ENCODE assay signal across 21 cellular contexts in the genomic region with DNA sequence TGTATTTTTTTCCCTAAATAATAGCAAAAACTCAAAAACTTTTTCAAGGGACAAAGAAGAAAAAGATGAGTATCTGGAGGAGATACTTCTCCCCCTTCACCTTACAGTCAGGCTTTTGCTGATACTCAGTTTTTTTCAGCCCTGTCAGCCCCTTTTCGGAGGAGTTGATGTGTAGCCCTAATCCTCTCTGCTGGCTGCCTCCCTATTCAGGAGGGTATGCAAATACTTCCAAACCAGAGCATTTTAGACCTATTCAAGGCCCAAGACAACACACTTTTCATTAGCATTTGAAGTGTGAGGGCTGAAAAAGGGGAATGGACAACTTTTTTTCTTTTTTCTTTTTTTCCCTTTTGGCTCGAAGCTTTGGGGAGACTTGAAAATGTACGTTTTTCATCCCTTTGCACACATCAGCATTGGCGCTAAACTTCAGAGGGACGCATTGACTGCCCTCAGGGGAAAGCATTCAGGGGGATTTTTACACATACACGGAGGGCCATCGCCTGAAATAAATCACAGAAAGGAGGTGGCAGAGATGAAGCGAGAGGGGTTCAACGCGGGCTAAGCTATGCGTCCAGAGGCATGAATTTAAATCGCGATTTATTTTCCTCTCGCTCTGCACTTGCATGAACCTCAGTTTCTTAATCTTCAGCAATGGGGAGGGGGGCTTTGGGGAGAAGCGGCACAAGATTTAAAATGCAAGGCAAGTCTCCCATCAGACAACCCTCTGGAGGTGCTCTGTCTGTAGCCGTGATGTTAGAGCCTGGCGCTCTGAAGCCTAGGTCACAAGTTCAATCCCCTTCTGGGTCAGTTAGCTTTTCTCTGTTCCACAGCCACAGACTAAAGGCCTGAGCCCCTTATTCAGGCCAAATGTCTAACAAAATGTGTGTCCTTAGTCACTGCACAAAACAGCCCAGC.
"Had no signal": no experiment of that assay in that cellular context is flagged by ENCODE, and none has a peak within 500 bp of the region (broad histone marks: within the 10 kb centered on the region; RNA-seq: fewer than 3 reads in every experiment).

No MANE protein-coding gene starts in this region.

- DNase-seq: activated CD4-positive, alpha-beta memory T cell treated with anti-CD3 and anti-CD28 coated beads, Interleukin-2, amount 10 ng/mL, durations not matched to agents 7 days and 5 days; activated CD4-positive, alpha-beta T cell treated with anti-CD3 and anti-CD28 coated beads for 1 hour; activated CD8-positive, alpha-beta memory T cell treated with anti-CD3 and anti-CD28 coated beads, Interleukin-2, amount 50 U/mL, for 48 hours; activated naive CD4-positive, alpha-beta T cell treated with anti-CD3 and anti-CD28 coated beads for 36 hours; caudate nucleus; colonic mucosa; effector memory CD4-positive, alpha-beta T cell; hippocampal formation; islet precursor cell; stimulated activated CD4-positive, alpha-beta T cell treated with anti-CD3 and anti-CD28 coated beads, Interleukin-15, amount 100 ng/mL, for 24 hours; stimulated activated CD4-positive, alpha-beta T cell treated with anti-CD3 and anti-CD28 coated beads, Interleukin-4, amount 100 ng/mL, for 24 hours; SW 1271; testis had no signal

- ATAC-seq: gastroesophageal sphincter, left lobe of liver had no signal

- H3K27me3 ChIP-seq: colonic mucosa, testis had no signal

- H3K9me3 Mint-ChIP-seq: activated CD4-positive, alpha-beta memory T cell treated with anti-CD3 and anti-CD28 coated beads, Interleukin-2, amount 10 ng/mL, durations not matched to agents 7 days and 5 days; activated naive CD4-positive, alpha-beta T cell treated with anti-CD3 and anti-CD28 coated beads for 36 hours; activated T-helper 1 cell treated with anti-CD3 and anti-CD28 coated beads, Interleukin-12 subunit alpha, Interleukin-12 subunit beta, Interleukin-2, Interleukin-4 antibody, amounts not matched to agents 30 ng/mL and 10 ng/mL and 1 ng/mL, durations not matched to agents 14 hours and 24 hours and 36 hours; memory B cell; stimulated activated naive CD8-positive, alpha-beta T cell treated with anti-CD3 and anti-CD28 coated beads, Interleukin-15, Interleukin-2, amounts not matched to agents 100 ng/mL and 50 ng/mL, for 24 hours; T-helper 2 cell treated with Interferon-gamma antibody and Interleukin-4, amounts not matched to agents 5 μg/mL and 100 μg/mL, for 36 hours had no signal

- H3K4me1 Mint-ChIP-seq: activated CD4-positive, alpha-beta memory T cell treated with anti-CD3 and anti-CD28 coated beads, Interleukin-2, amount 10 ng/mL, durations not matched to agents 7 days and 5 days; memory B cell had no signal

- H2AFZ ChIP-seq: parathyroid adenoma had no signal

- H3K27ac ChIP-seq: colonic mucosa, epithelial cell of prostate, gastroesophageal sphincter, parathyroid adenoma, testis had no signal

- H3K27ac Mint-ChIP-seq: activated CD4-positive, alpha-beta memory T cell treated with anti-CD3 and anti-CD28 coated beads, Interleukin-2, amount 10 ng/mL, durations not matched to agents 7 days and 5 days; activated naive CD4-positive, alpha-beta T cell treated with anti-CD3 and anti-CD28 coated beads for 36 hours; activated T-helper 1 cell treated with anti-CD3 and anti-CD28 coated beads, Interleukin-12 subunit alpha, Interleukin-12 subunit beta, Interleukin-2, Interleukin-4 antibody, amounts not matched to agents 30 ng/mL and 10 ng/mL and 1 ng/mL, durations not matched to agents 14 hours and 24 hours and 36 hours; memory B cell; stimulated activated naive CD8-positive, alpha-beta T cell treated with anti-CD3 and anti-CD28 coated beads, Interleukin-15, Interleukin-2, amounts not matched to agents 100 ng/mL and 50 ng/mL, for 24 hours; T-helper 2 cell treated with Interferon-gamma antibody and Interleukin-4, amounts not matched to agents 5 μg/mL and 100 μg/mL, for 36 hours had no signal

- H3K79me2 ChIP-seq: parathyroid adenoma had no signal

- H3K4me3 Mint-ChIP-seq: activated CD4-positive, alpha-beta memory T cell treated with anti-CD3 and anti-CD28 coated beads, Interleukin-2, amount 10 ng/mL, durations not matched to agents 7 days and 5 days; activated naive CD4-positive, alpha-beta T cell treated with anti-CD3 and anti-CD28 coated beads for 36 hours; activated T-helper 1 cell treated with anti-CD3 and anti-CD28 coated beads, Interleukin-12 subunit alpha, Interleukin-12 subunit beta, Interleukin-2, Interleukin-4 antibody, amounts not matched to agents 30 ng/mL and 10 ng/mL and 1 ng/mL, durations not matched to agents 14 hours and 24 hours and 36 hours; memory B cell; stimulated activated naive CD8-positive, alpha-beta T cell treated with anti-CD3 and anti-CD28 coated beads, Interleukin-15, Interleukin-2, amounts not matched to agents 100 ng/mL and 50 ng/mL, for 24 hours; T-helper 2 cell treated with Interferon-gamma antibody and Interleukin-4, amounts not matched to agents 5 μg/mL and 100 μg/mL, for 36 hours had no signal

- H3K4me3 ChIP-seq: colonic mucosa, gastroesophageal sphincter, testis had no signal

- H3K4me1 ChIP-seq: colonic mucosa, gastroesophageal sphincter, parathyroid adenoma, testis had no signal

- H3K9me3 ChIP-seq: colonic mucosa, gastroesophageal sphincter, testis had no signal

- H3K36me3 ChIP-seq: colonic mucosa, gastroesophageal sphincter had no signal

- H3K36me3 Mint-ChIP-seq: memory B cell had no signal
